In the genomic region with DNA sequence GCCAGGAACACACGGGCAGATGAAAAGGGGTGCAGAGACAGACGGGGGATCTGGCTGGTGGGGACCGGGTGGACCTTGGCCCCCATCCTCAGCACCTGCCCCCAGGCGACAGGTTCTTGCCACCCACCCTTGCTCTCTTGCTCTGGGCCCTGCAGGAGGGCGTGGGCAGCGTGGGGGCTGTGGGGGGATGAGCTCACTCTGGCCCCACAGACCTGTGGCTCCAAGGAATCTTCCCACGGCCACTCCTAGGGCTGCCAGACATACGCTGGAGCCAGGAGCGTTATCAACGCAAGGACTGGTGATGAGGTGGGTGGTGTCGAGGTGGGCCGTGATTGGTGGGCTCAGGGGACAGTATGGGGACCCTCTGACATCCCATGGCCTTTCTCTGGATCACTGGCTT, we compare ENCODE assay signal across 2 cellular contexts.
A peak's percentile ranks its signal among the peaks of the same experiment; 100 is the strongest.
TF ChIP-seq lines count a peak whose summit lies in the region.

No MANE protein-coding gene starts in this region.

TF ChIP-seq in GM23338, 12 proteins besides CTCF, POLR2A, EP300 and RAD21:
- TF ChIP-seq EZH2phosphoT487 (IDR thresholded peaks at IDR 0.05; ENCODE audit: unreplicated experiment), result no peak
- TF ChIP-seq, protein P1, sequence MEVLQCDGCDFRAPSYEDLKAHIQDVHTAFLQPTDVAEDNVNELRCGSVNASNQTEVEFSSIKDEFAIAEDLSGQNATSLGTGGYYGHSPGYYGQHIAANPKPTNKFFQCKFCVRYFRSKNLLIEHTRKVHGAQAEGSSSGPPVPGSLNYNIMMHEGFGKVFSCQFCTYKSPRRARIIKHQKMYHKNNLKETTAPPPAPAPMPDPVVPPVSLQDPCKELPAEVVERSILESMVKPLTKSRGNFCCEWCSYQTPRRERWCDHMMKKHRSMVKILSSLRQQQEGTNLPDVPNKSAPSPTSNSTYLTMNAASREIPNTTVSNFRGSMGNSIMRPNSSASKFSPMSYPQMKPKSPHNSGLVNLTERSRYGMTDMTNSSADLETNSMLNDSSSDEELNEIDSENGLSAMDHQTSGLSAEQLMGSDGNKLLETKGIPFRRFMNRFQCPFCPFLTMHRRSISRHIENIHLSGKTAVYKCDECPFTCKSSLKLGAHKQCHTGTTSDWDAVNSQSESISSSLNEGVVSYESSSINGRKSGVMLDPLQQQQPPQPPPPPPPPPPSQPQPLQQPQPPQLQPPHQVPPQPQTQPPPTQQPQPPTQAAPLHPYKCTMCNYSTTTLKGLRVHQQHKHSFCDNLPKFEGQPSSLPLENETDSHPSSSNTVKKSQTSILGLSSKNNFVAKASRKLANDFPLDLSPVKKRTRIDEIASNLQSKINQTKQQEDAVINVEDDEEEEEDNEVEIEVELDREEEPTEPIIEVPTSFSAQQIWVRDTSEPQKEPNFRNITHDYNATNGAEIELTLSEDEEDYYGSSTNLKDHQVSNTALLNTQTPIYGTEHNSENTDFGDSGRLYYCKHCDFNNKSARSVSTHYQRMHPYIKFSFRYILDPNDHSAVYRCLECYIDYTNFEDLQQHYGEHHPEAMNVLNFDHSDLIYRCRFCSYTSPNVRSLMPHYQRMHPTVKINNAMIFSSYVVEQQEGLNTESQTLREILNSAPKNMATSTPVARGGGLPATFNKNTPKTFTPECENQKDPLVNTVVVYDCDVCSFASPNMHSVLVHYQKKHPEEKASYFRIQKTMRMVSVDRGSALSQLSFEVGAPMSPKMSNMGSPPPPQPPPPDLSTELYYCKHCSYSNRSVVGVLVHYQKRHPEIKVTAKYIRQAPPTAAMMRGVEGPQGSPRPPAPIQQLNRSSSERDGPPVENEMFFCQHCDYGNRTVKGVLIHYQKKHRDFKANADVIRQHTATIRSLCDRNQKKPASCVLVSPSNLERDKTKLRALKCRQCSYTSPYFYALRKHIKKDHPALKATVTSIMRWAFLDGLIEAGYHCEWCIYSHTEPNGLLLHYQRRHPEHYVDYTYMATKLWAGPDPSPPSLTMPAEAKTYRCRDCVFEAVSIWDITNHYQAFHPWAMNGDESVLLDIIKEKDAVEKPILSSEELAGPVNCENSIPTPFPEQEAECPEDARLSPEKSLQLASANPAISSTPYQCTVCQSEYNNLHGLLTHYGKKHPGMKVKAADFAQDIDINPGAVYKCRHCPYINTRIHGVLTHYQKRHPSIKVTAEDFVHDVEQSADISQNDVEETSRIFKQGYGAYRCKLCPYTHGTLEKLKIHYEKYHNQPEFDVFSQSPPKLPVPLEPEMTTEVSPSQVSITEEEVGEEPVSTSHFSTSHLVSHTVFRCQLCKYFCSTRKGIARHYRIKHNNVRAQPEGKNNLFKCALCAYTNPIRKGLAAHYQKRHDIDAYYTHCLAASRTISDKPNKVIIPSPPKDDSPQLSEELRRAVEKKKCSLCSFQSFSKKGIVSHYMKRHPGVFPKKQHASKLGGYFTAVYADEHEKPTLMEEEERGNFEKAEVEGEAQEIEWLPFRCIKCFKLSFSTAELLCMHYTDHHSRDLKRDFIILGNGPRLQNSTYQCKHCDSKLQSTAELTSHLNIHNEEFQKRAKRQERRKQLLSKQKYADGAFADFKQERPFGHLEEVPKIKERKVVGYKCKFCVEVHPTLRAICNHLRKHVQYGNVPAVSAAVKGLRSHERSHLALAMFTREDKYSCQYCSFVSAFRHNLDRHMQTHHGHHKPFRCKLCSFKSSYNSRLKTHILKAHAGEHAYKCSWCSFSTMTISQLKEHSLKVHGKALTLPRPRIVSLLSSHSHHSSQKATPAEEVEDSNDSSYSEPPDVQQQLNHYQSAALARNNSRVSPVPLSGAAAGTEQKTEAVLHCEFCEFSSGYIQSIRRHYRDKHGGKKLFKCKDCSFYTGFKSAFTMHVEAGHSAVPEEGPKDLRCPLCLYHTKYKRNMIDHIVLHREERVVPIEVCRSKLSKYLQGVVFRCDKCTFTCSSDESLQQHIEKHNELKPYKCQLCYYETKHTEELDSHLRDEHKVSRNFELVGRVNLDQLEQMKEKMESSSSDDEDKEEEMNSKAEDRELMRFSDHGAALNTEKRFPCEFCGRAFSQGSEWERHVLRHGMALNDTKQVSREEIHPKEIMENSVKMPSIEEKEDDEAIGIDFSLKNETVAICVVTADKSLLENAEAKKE (CRISPR knock-in tag; IDR thresholded peaks at IDR 0.05), result no peak
- TF ChIP-seq CREB1 (CRISPR knock-in tag; IDR thresholded peaks at IDR 0.05; ENCODE audit: low read depth), result no peak
- TF ChIP-seq ZNF114 (CRISPR knock-in tag; IDR thresholded peaks at IDR 0.05), result no peak
- TF ChIP-seq, protein P2, sequence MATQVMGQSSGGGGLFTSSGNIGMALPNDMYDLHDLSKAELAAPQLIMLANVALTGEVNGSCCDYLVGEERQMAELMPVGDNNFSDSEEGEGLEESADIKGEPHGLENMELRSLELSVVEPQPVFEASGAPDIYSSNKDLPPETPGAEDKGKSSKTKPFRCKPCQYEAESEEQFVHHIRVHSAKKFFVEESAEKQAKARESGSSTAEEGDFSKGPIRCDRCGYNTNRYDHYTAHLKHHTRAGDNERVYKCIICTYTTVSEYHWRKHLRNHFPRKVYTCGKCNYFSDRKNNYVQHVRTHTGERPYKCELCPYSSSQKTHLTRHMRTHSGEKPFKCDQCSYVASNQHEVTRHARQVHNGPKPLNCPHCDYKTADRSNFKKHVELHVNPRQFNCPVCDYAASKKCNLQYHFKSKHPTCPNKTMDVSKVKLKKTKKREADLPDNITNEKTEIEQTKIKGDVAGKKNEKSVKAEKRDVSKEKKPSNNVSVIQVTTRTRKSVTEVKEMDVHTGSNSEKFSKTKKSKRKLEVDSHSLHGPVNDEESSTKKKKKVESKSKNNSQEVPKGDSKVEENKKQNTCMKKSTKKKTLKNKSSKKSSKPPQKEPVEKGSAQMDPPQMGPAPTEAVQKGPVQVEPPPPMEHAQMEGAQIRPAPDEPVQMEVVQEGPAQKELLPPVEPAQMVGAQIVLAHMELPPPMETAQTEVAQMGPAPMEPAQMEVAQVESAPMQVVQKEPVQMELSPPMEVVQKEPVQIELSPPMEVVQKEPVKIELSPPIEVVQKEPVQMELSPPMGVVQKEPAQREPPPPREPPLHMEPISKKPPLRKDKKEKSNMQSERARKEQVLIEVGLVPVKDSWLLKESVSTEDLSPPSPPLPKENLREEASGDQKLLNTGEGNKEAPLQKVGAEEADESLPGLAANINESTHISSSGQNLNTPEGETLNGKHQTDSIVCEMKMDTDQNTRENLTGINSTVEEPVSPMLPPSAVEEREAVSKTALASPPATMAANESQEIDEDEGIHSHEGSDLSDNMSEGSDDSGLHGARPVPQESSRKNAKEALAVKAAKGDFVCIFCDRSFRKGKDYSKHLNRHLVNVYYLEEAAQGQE (IDR thresholded peaks at IDR 0.05; ENCODE audit: unreplicated experiment), result no peak
- TF ChIP-seq EZH2 (IDR thresholded peaks at IDR 0.05; ENCODE audit: low read depth, unreplicated experiment), result no peak
- TF ChIP-seq NANOG (IDR thresholded peaks at IDR 0.05; ENCODE audit: borderline replicate concordance), result no peak
- TF ChIP-seq POLR2AphosphoS5 (IDR thresholded peaks at IDR 0.05; ENCODE audit: low read depth), result peak; percentile 32; the same call in 1 of the 2 replicates
- no peak for TF ChIP-seq STAT1 (IDR thresholded peaks at IDR 0.05; ENCODE audit: unreplicated experiment)

TF ChIP-seq in H1, 55 proteins besides CTCF, POLR2A, EP300 and RAD21:
- TF ChIP-seq MAFK (IDR thresholded peaks at IDR 0.05; ENCODE audit: low read depth, low read length) (no peak), POLR2AphosphoS5 (IDR thresholded peaks at IDR 0.05; ENCODE audit: low read depth, low read length) (0 out of 2 replicates have a peak, but pooled peaks have one; percentile 23), CBX8 (IDR thresholded peaks at IDR 0.05; ENCODE audit: borderline replicate concordance, low read depth, low read length) (no peak), SIRT6 (IDR thresholded peaks at IDR 0.05; ENCODE audit: low read length) (no peak), EGR1 (IDR thresholded peaks at IDR 0.05; ENCODE audit: borderline replicate concordance, low read depth, low read length) (no peak)
- TF ChIP-seq, protein P3, sequence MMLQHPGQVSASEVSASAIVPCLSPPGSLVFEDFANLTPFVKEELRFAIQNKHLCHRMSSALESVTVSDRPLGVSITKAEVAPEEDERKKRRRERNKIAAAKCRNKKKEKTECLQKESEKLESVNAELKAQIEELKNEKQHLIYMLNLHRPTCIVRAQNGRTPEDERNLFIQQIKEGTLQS (IDR thresholded peaks at IDR 0.05; ENCODE audit: insufficient read depth, low read depth, low read length), result no peak
